9 cellular contexts compared by ENCODE assay signal in the genomic region with DNA sequence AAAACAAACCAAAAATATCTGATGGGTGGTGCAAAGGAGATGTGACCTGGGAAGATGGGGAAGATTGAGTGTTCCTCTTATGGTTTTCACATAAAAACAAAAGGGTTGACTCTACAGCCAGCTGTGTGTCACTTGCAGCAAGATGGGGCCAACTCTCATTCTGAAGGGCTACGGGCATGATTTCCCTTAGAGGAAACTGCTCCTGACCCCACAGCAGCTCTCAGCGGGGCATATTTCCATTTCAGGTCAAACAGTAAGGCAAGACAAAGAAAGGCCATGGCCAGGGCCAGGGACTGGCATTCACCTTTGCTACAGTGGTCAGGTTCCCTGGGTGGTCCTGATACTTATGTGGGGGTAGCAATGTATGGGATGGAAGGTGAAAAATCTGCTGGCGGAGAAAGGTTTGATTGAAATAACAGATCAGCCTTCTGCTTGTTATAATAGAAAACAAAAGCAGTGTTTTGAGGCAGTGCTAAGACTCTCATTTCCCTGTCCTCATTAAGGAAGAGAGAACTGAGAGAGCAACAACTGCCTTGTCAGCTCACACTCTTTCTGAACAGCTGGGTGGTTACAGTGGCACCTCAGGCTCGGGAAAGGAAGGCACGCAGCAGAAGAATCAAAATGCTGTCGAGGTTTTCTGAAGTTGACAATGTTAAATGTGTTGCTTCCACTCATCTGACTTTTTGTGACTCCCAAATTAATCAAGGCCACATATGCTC.
DNase-seq lines count a peak whose midpoint lies in the region; ATAC-seq and TF ChIP-seq lines count a peak whose summit lies in the region.
"Had no signal": no experiment of that assay in that cellular context is flagged by ENCODE, and none has a peak within 500 bp of the region (broad histone marks: within the 10 kb centered on the region; RNA-seq: fewer than 3 reads in every experiment).

No MANE protein-coding gene starts in this region.

- no peaks in the 10 kb centered on the region for H3K27me3 ChIP-seq in H9 (ENCODE audit: insufficient read depth, low read length)
- no peaks in the 10 kb centered on the region for H3K27me3 ChIP-seq in naive thymus-derived CD4-positive, alpha-beta T cell (ENCODE audit: control insufficient read depth in 2 of 2, insufficient read depth in 2 of 2, low read length in 2 of 2)

- no peak overlapping the region for H3T11ph ChIP-seq in H9 (ENCODE audit: low read length)

- H4K20me1 ChIP-seq in H9 (ENCODE audit: control insufficient read depth, insufficient read depth, insufficient read length) = no peaks in the 10 kb centered on the region

- H3K9ac ChIP-seq in H9 (ENCODE audit: extremely low read depth, insufficient read length, low read length) = no peak overlapping the region

- H2AK5ac ChIP-seq in H9 (ENCODE audit: insufficient read length, low read length) = no peak overlapping the region

- H3K79me2 ChIP-seq in H9 (ENCODE audit: insufficient read depth, low read length) = no peaks in the 10 kb centered on the region

- no peaks in the 10 kb centered on the region for H3K9me3 Mint-ChIP-seq in H9
- peaks cover 0 to 3% (median 0%) of the 10 kb centered on the region in 11 donors for H3K9me3 Mint-ChIP-seq in naive thymus-derived CD4-positive, alpha-beta T cell

- WGBS in H9 (ENCODE audit: extremely low coverage, insufficient read length, low lambda C conversion rate) = no CpG with 5 or more reads among the region's 6 CpGs

- H2BK12ac ChIP-seq in H9 (ENCODE audit: insufficient read length, low read depth, low read length) = no peak overlapping the region

- no peak overlapping the region for H2BK5ac ChIP-seq in H9 (ENCODE audit: insufficient read length, low read length)

- no peak overlapping the region for H3K4me3 ChIP-seq in naive thymus-derived CD4-positive, alpha-beta T cell (ENCODE audit: low read length)

- no peak overlapping the region for H4K5ac ChIP-seq in H9 (ENCODE audit: insufficient read length, low read depth, low read length)

- no peak overlapping the region for H3K56ac ChIP-seq in H9 (ENCODE audit: insufficient read length, low read depth, low read length)

- DNase-seq in H9 = no peak
- no peak for DNase-seq in naive thymus-derived CD4-positive, alpha-beta T cell
- no peak for DNase-seq in stimulated activated naive CD4-positive, alpha-beta T cell (lab: John Stamatoyannopoulos, UW)
- DNase-seq in activated effector memory CD4-positive, alpha-beta T cell treated with Interleukin-2 at 50 U/mL for 16 hours = no peak
- no peak for DNase-seq in EL
- no peak for DNase-seq in HK-2 (ENCODE audit: unreplicated experiment)
- DNase-seq: NCI-H226 had no signal

- intact Hi-C loops in naive thymus-derived CD4-positive, alpha-beta T cell (cut with micrococcal nuclease) = no loop called here

- H3K4me2 ChIP-seq in H9 (ENCODE audit: insufficient read depth, insufficient read length, low read length) = no peak overlapping the region

- no peaks in the 10 kb centered on the region for H3K23me2 ChIP-seq in H9 (ENCODE audit: insufficient read length, low read depth, low read length, poor library complexity, severe bottlenecking)

- no peak for TF ChIP-seq CTCF in H9 (conservative IDR thresholded peaks at IDR 0.05)

- POLR2A ChIA-PET in naive thymus-derived CD4-positive, alpha-beta T cell (lab: Charles Lee) = no interaction called here

- H4K91ac ChIP-seq in H9 (ENCODE audit: insufficient read length, low read depth, low read length) = no peak overlapping the region

- H3K27me3 Mint-ChIP-seq in H9 (ENCODE audit: low read depth) = no peaks in the 10 kb centered on the region
- H3K27me3 Mint-ChIP-seq in naive thymus-derived CD4-positive, alpha-beta T cell = peaks cover 0 to 5% (median 0%) of the 10 kb centered on the region in 5 donors

- no peak overlapping the region for H2BK15ac ChIP-seq in H9 (ENCODE audit: low read depth, low read length)

- H3K36me3 ChIP-seq in naive thymus-derived CD4-positive, alpha-beta T cell (ENCODE audit: control insufficient read depth in 2 of 3, insufficient read depth in 3 of 3, low read length in 3 of 3) = no peaks in the 10 kb centered on the region

- no peak overlapping the region for H3K23ac ChIP-seq in H9 (ENCODE audit: insufficient read length, low read depth, low read length)

- no peaks in the 10 kb centered on the region for H3K9me3 ChIP-seq in H9 (ENCODE audit: control insufficient read depth, low read depth, low read length)
- no peaks in the 10 kb centered on the region for H3K9me3 ChIP-seq in naive thymus-derived CD4-positive, alpha-beta T cell (ENCODE audit: control insufficient read depth in 2 of 3, low read length in 3 of 3)

- ATAC-seq in GM18861 (IDR thresholded peaks at IDR 0.05; ENCODE audit: unreplicated experiment) = peak; percentile 92
- ATAC-seq in HG03575 (IDR thresholded peaks at IDR 0.05; ENCODE audit: extremely low read depth, insufficient number of reproducible peaks, low FRiP score, unreplicated experiment) = peak; percentile 95
- ATAC-seq in naive thymus-derived CD4-positive, alpha-beta T cell = peak; percentile 60

- peak overlapping the region; percentile 17 to 81 (median 36); a peak in 2 of 7 replicates for H3K27ac Mint-ChIP-seq in H9
- H3K27ac Mint-ChIP-seq in naive thymus-derived CD4-positive, alpha-beta T cell = no peak overlapping the region

- H4K8ac ChIP-seq in H9 (replicated peaks; ENCODE audit: insufficient read length, low read depth, low read length) = no peak overlapping the region

- H3K18ac ChIP-seq in H9 (ENCODE audit: insufficient read length, low read depth, low read length) = no peak overlapping the region

- H3K4me3 Mint-ChIP-seq in H9 = 0 out of 5 replicates have a peak overlapping the region, but pooled peaks of 1 of the 2 experiments have one; percentile 1
- no peak overlapping the region for H3K4me3 Mint-ChIP-seq in naive thymus-derived CD4-positive, alpha-beta T cell

- no peaks in the 10 kb centered on the region for H3K79me1 ChIP-seq in H9 (ENCODE audit: insufficient read depth, low read depth, low read length, poor library complexity, severe bottlenecking)

- 0 out of 2 replicates have a peak overlapping the region, but pooled peaks have one; percentile 55 for H3K14ac ChIP-seq in H9 (ENCODE audit: insufficient read depth, low read length)

- no peak overlapping the region for H3K4ac ChIP-seq in H9 (ENCODE audit: low read depth, low read length)

- H3K36me3 Mint-ChIP-seq in H9 (ENCODE audit: insufficient read depth in 1 of 3, low read depth in 3 of 3) = peaks cover 0 to 6% (median 1%) of the 10 kb centered on the region in 3 experiments; a peak in 3 of 7 replicates
- H3K36me3 Mint-ChIP-seq in naive thymus-derived CD4-positive, alpha-beta T cell = no peaks in the 10 kb centered on the region

- H3K4me1 Mint-ChIP-seq in H9 = peaks cover 33 to 34% of the 10 kb centered on the region in 2 experiments
- H3K4me1 Mint-ChIP-seq in naive thymus-derived CD4-positive, alpha-beta T cell = peaks cover 0 to 9% (median 0%) of the 10 kb centered on the region in 7 donors

- no peak overlapping the region for H2BK20ac ChIP-seq in H9 (ENCODE audit: low read depth, low read length, poor library complexity, severe bottlenecking)

- peaks cover 6% of the 10 kb centered on the region; the same call in 1 of the 2 replicates for H3K4me1 ChIP-seq in H9 (ENCODE audit: insufficient read depth, low read length)
- H3K4me1 ChIP-seq in naive thymus-derived CD4-positive, alpha-beta T cell (ENCODE audit: control insufficient read depth in 2 of 2, insufficient read depth in 2 of 2, low read length in 2 of 2) = no peaks in the 10 kb centered on the region

- no peak overlapping the region for H3K27ac ChIP-seq in H9 (ENCODE audit: insufficient read length, low read depth, low read length)
- H3K27ac ChIP-seq in naive thymus-derived CD4-positive, alpha-beta T cell (ENCODE audit: low read depth, low read length) = no peak overlapping the region

- H2AFZ ChIP-seq in H9 (ENCODE audit: low read length) = no peak overlapping the region

- CTCF ChIA-PET in naive thymus-derived CD4-positive, alpha-beta T cell (lab: Charles Lee) = no interaction called here

- no peak overlapping the region for H2BK120ac ChIP-seq in H9 (ENCODE audit: low read depth, low read length, poor library complexity, severe bottlenecking)

Comparison
In these comparisons a context has a peak if more than half of its experiments do, and no peak if none do; other contexts are left out.
1. H3K27ac Mint-ChIP-seq: peak in H9 (3 of 3); none in naive thymus-derived CD4-positive, alpha-beta T cell (0 of 9).
2. Peak in every context shown above with its lines, with median percentiles within 50 percentile points of each other: ATAC-seq.